ENCODE assay signal across 15 cellular contexts in the genomic region with DNA sequence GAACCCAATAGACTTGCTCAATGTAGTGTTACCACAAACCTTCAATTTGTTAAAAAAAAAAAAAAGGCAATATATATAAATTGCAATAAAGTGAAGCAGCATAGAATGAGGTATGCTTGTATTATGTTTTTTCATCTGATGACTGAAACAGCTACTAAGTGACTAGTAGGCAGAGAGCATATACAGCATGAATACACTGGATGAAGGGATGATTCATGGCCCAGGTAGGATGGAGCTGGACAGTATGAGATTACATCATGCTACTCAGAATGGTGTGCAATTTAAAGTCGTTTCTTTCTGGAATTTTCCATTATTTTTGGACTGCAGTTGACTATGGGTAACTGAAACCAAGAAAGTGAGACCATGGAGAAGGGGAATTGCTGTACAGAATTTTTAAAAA.
"Had no signal": no experiment of that assay in that cellular context is flagged by ENCODE, and none has a peak within 500 bp of the region (broad histone marks: within the 10 kb centered on the region; RNA-seq: fewer than 3 reads in every experiment).

No MANE protein-coding gene starts in this region.

- DNase-seq: activated CD4-positive, alpha-beta T cell treated with anti-CD3 and anti-CD28 coated beads, Interleukin-2, amount 10 ng/mL, durations not matched to agents 7 days and 5 days; activated effector memory CD4-positive, alpha-beta T cell treated with Interleukin-2 at 50 U/mL for 16 hours; aorta; dorsolateral prefrontal cortex; endodermal cell; kidney; left ventricle myocardium superior; mesendoderm; natural killer cell; stimulated activated CD4-positive, alpha-beta T cell treated with anti-CD3 and anti-CD28 coated beads, Interleukin-4, amount 100 ng/mL, for 1 hour; stimulated activated naive CD4-positive, alpha-beta T cell; T-helper 2 cell; transverse colon had no signal

- ATAC-seq: left ventricle myocardium superior, natural killer cell had no signal

- H3K36me3 Mint-ChIP-seq: natural killer cell had no signal

- H3K4me1 Mint-ChIP-seq: endodermal cell had no signal

- H3K4me3 Mint-ChIP-seq: activated CD4-positive, alpha-beta T cell treated with anti-CD3 and anti-CD28 coated beads, Interleukin-2, amount 10 ng/mL, durations not matched to agents 7 days and 5 days; activated naive CD8-positive, alpha-beta T cell; endodermal cell; natural killer cell had no signal

- H3K9me3 ChIP-seq: vagina had no signal

- H3K27ac ChIP-seq: dorsolateral prefrontal cortex, transverse colon, vagina had no signal

- H3K9me3 Mint-ChIP-seq: natural killer cell had no signal

- H3K27me3 ChIP-seq: dorsolateral prefrontal cortex, transverse colon, vagina had no signal

- H3K27ac Mint-ChIP-seq: activated CD4-positive, alpha-beta T cell treated with anti-CD3 and anti-CD28 coated beads, Interleukin-2, amount 10 ng/mL, durations not matched to agents 7 days and 5 days; activated naive CD8-positive, alpha-beta T cell; endodermal cell; natural killer cell had no signal

- H3K4me1 ChIP-seq: transverse colon, vagina had no signal

- H3K36me3 ChIP-seq: transverse colon, vagina had no signal

- H3K4me3 ChIP-seq: dorsolateral prefrontal cortex, transverse colon, vagina had no signal
